14 cellular contexts compared by ENCODE assay signal in the genomic region with DNA sequence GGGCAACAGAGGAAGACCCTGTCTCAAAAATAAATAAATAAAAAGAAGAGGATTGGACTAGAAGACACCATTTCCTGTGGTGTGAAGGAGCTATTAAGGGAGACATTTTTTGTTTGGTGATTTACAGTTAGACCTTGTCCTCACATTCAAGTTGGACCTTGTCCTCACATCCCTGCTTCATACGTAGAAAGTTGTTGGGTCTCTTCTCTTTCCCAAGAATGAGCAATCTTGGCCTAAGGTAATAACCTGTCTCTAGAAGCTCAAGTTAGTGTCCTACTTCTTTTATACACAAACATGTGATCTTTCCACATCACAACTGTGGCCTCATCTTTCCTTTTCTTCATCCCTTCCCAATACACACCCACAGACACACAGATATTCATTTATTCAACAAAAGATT.
"Had no signal": no experiment of that assay in that cellular context is flagged by ENCODE, and none has a peak within 500 bp of the region (broad histone marks: within the 10 kb centered on the region; RNA-seq: fewer than 3 reads in every experiment).

No MANE protein-coding gene starts in this region.

- DNase-seq: central memory CD4-positive, alpha-beta T cell; effector CD4-positive, alpha-beta T cell; gastrocnemius medialis; natural killer cell; nucleus accumbens; ovary; right cardiac atrium; stimulated activated CD4-positive, alpha-beta T cell treated with anti-CD3 and anti-CD28 coated beads, Interleukin-2, amount 100 ng/mL, for 48 hours; stimulated activated naive CD8-positive, alpha-beta T cell treated with anti-CD3 and anti-CD28 coated beads, Interleukin-15, Interleukin-2, amounts not matched to agents 100 U/mL and 50 U/mL, for 24 hours had no signal

- H3K27me3 ChIP-seq: esophagus muscularis mucosa, gastrocnemius medialis, neural progenitor cell, ovary, tibial nerve had no signal

- H3K27ac Mint-ChIP-seq: natural killer cell had no signal

- H2AFZ ChIP-seq: neural progenitor cell had no signal

- H3K36me3 Mint-ChIP-seq: natural killer cell had no signal

- H3K9ac ChIP-seq: neural progenitor cell had no signal

- H3K4me3 ChIP-seq: coronary artery, esophagus muscularis mucosa, gastrocnemius medialis, neural progenitor cell, ovary, smooth muscle cell, tibial nerve had no signal

- H3K9me3 ChIP-seq: esophagus muscularis mucosa, gastrocnemius medialis, ovary, tibial nerve had no signal

- H3K4me3 Mint-ChIP-seq: natural killer cell, neural progenitor cell had no signal

- H3K4me2 ChIP-seq: neural progenitor cell, smooth muscle cell had no signal

- H3K9me3 Mint-ChIP-seq: natural killer cell had no signal

- H3K4me1 Mint-ChIP-seq: natural killer cell had no signal

- H3K27ac ChIP-seq: coronary artery, esophagus muscularis mucosa, gastrocnemius medialis, neural progenitor cell, ovary, tibial nerve had no signal

- H3K36me3 ChIP-seq: esophagus muscularis mucosa, gastrocnemius medialis, neural progenitor cell, ovary, tibial nerve had no signal

- ATAC-seq: gastrocnemius medialis; natural killer cell; right cardiac atrium; stimulated activated naive CD8-positive, alpha-beta T cell treated with anti-CD3 and anti-CD28 coated beads, Interleukin-15, Interleukin-2, amounts not matched to agents 100 U/mL and 50 U/mL, for 24 hours had no signal

- H3K4me1 ChIP-seq: gastrocnemius medialis had no signal
